ENCODE assay signal across 15 cellular contexts in the genomic region with DNA sequence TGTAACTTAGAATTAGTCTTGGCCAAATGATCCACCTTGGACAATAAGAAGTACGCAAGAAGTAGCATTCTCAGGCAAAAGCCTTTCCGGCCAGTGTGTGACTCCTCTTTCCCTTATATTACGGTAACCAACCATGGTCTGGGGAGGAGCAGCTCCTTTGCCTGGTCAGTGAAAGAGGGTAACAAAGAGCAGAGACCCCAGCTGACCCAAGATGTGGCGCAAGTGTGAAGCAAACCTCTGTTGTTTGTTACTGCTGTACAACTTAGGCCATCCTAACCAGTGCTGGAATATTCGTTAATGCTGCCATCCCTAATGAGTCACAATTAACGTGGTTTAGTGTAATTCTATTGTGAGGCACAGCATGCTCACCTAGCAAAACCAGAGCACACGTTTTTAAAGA. TPM values are rescaled to one million over a fixed set of nuclear protein-coding genes. Genes with fewer than 3 reads are reported as not detected.
DNase-seq lines count a peak whose midpoint lies in the region; ATAC-seq, FAIRE-seq and TF ChIP-seq lines count a peak whose summit lies in the region.
"Had no signal": no experiment of that assay in that cellular context is flagged by ENCODE, and none has a peak within 500 bp of the region (broad histone marks: within the 10 kb centered on the region; RNA-seq: fewer than 3 reads in every experiment).

No MANE protein-coding gene starts in this region.

- no peak for TF ChIP-seq POLR2A in GM12892 (IDR thresholded peaks at IDR 0.05; ENCODE audit: low read depth, low read length)

- BruUV-seq in mammary epithelial cell (replicated peaks; lab: Mats Ljungman, UMichigan) = TSS peak; percentile 32

- H3K36me3 ChIP-seq in mammary epithelial cell (ENCODE audit: insufficient read depth, low read length) (no peaks in the 10 kb centered on the region), left lung (no peaks in the 10 kb centered on the region), thoracic aorta (no peaks in the 10 kb centered on the region)

- H3K4me1 ChIP-seq in mammary epithelial cell (ENCODE audit: insufficient read depth, low read length) (peaks cover 52% of the 10 kb centered on the region), left lung (peaks cover 21 to 90% of the 10 kb centered on the region in 2 donors), thoracic aorta (ENCODE audit: control insufficient read depth in 1 of 2, low read depth in 2 of 2) (peaks cover 74 to 92% of the 10 kb centered on the region in 2 donors)

- H3K4me3 ChIP-seq in mammary epithelial cell (replicated peaks in 1 of 3; ENCODE audit: insufficient read depth in 1 of 3, low read depth in 2 of 3, low read length in 3 of 3) = no peak overlapping the region
- H3K4me3 ChIP-seq in left lung = no peak overlapping the region
- H3K4me3 ChIP-seq in thoracic aorta = no peak overlapping the region

- H3K4me2 ChIP-seq in mammary epithelial cell (ENCODE audit: insufficient read depth, low read depth, low read length) = no peak overlapping the region

- DNase-seq in RWPE1 (ENCODE audit: low spot score) (no peak), mammary epithelial cell (no peak), left lung (no peak), thoracic aorta (ENCODE audit: low spot score) (no peak), NCI-H82 treated with DMSO at 0.1 percent for 48 hours (lab: John Stamatoyannopoulos, UW; ENCODE audit: unreplicated experiment) (no peak), G401 (ENCODE audit: low spot score) (no peak), NCI-H2081 (lab: John Stamatoyannopoulos, UW) (no peak), GM12892 (ENCODE audit: insufficient read length) (no peak)
- DNase-seq: activated CD4-positive, alpha-beta T cell treated with anti-CD3 and anti-CD28 coated beads, Interleukin-2, amount 50 U/mL, for 1 hour; central memory CD4-positive, alpha-beta T cell; NCI-H1105 treated with DMSO at 0.1 percent for 48 hours; NCI-H510A treated with DMSO at 0.1 percent for 48 hours; retina; stimulated activated CD4-positive, alpha-beta T cell treated with anti-CD3 and anti-CD28 coated beads, Interleukin-4, amount 100 ng/mL, for 24 hours had no signal

- POLR2A ChIA-PET in RWPE1 (lab: Yijun Ruan, JAX; ENCODE audit: low non-redundant PET) = no interaction called here

- H3K27ac ChIP-seq in RWPE1 (peak overlapping the region; percentile 70; the same call in 1 of the 2 replicates), mammary epithelial cell (ENCODE audit: insufficient read depth, low read depth, low read length) (peak overlapping the region; percentile 84), left lung (peak overlapping the region; percentile 14 to 20), thoracic aorta (peak overlapping the region; percentile 94)

- no peak overlapping the region for H2AFZ ChIP-seq in mammary epithelial cell (ENCODE audit: low read depth, low read length)

- H4K20me1 ChIP-seq in mammary epithelial cell (ENCODE audit: insufficient read depth, low read length) = no peaks in the 10 kb centered on the region

- no peak overlapping the region for H3K9ac ChIP-seq in mammary epithelial cell (ENCODE audit: insufficient read depth, low read length)

- H3K9me3 ChIP-seq in mammary epithelial cell (replicated peaks; ENCODE audit: insufficient read depth, low read length) (no peaks in the 10 kb centered on the region), left lung (peaks cover 0 to 3% of the 10 kb centered on the region in 2 donors), thoracic aorta (no peaks in the 10 kb centered on the region)

- H3K79me2 ChIP-seq in mammary epithelial cell (ENCODE audit: insufficient read depth, low read length) = peaks cover 90% of the 10 kb centered on the region

- intact Hi-C loops in mammary epithelial cell (cut with micrococcal nuclease) (loop anchor here (5.0 kb wide), 1 partner anchor 86 kb away; no protein-coding TSS in a partner anchor), left lung (cut with DNase I) (no loop called here)

- in situ Hi-C loops in mammary epithelial cell (cut with MboI; ENCODE audit: low sequenced_read_pairs in 2 of 2) (no loop called here), G401 (cut with HindIII; ENCODE audit: low sequenced_read_pairs) (no loop called here)

- dilution Hi-C loops in mammary epithelial cell (cut with HindIII; ENCODE audit: low sequenced_read_pairs) = no loop called here

- 72% methylated on average over 7 of the region's 7 CpGs for WGBS in mammary epithelial cell (ENCODE audit: low coverage, missing lambda C conversion rate)

- ATAC-seq in left lung = no peak
- ATAC-seq in thoracic aorta (ENCODE audit: insufficient number of reproducible peaks, low FRiP score, low read depth) = no peak
- ATAC-seq: stimulated activated memory B cell treated with anti-CD40 and anti-IgM and Interleukin-4, amounts not matched to agents 10 μg/mL and 1 μg/mL and 100 μg/mL, for 72 hours had no signal

- FAIRE-seq in GM12892 (lab: Jason Lieb, UNC) = no peak

- TF ChIP-seq CTCF in RWPE1 (conservative IDR thresholded peaks at IDR 0.05; ENCODE audit: low read depth) (no peak), mammary epithelial cell (conservative IDR thresholded peaks at IDR 0.05 in 1 of 2, IDR thresholded peaks at IDR 0.05 in 1 of 2; ENCODE audit: extremely low read depth in 1 of 2, insufficient read depth in 1 of 2, low read depth in 1 of 2, low read length in 2 of 2) (no peak), left lung (IDR thresholded peaks at IDR 0.05) (no peak), thoracic aorta (IDR thresholded peaks at IDR 0.05) (no peak)

- CTCF ChIA-PET in RWPE1 (lab: Yijun Ruan, JAX) = no interaction called here
- CTCF ChIA-PET in mammary epithelial cell (lab: Charles Lee; ENCODE audit: low non-redundant PET) = no interaction called here

- H3K27me3 ChIP-seq in mammary epithelial cell (ENCODE audit: insufficient read depth, low read length) = no peaks in the 10 kb centered on the region
- H3K27me3 ChIP-seq in left lung = no peaks in the 10 kb centered on the region
- H3K27me3 ChIP-seq in thoracic aorta (replicated peaks; ENCODE audit: insufficient read depth) = no peaks in the 10 kb centered on the region

RNA-seq across cellular contexts. Expression of a gene that starts 44.0 kb away (rescaled TPM):
- total RNA-seq in mammary epithelial cell = 10 to 100 TPM; 31.0 to 58.3 TPM
- polyA plus RNA-seq in mammary epithelial cell = 26.4 TPM
- polyA minus RNA-seq in mammary epithelial cell = 68.5 TPM
- 10 to 100 TPM; 42.8 to 61.8 TPM for total RNA-seq in left lung
- 10 to 100 TPM; 49.4 to 68.5 TPM for total RNA-seq in thoracic aorta
- under 0.01 and 0.17 TPM in 2 replicates for total RNA-seq in G401 (2014; rRNA removed; shearing (Covaris generic))
- 26.3 TPM for polyA plus RNA-seq in GM12892 (2012; ENCODE audit: missing spikeins)

Comparison
In these comparisons a context has a peak if more than half of its experiments do, and no peak if none do; other contexts are left out.
1. H3K27ac ChIP-seq: peak in every context shown above with its lines; median percentile 94 in thoracic aorta; 84 in mammary epithelial cell; 70 in RWPE1; 17 in left lung.
2. RNA of a gene that starts 44.0 kb away (total RNA-seq): 49.4 to 68.5 TPM in thoracic aorta, 42.8 to 61.8 TPM in left lung and 31.0 to 58.3 TPM in mammary epithelial cell; under 0.01 to 0.17 TPM in G401; every median in the first group is over 10 times any median in the second.